14 cellular contexts compared by ENCODE assay signal in the genomic region with DNA sequence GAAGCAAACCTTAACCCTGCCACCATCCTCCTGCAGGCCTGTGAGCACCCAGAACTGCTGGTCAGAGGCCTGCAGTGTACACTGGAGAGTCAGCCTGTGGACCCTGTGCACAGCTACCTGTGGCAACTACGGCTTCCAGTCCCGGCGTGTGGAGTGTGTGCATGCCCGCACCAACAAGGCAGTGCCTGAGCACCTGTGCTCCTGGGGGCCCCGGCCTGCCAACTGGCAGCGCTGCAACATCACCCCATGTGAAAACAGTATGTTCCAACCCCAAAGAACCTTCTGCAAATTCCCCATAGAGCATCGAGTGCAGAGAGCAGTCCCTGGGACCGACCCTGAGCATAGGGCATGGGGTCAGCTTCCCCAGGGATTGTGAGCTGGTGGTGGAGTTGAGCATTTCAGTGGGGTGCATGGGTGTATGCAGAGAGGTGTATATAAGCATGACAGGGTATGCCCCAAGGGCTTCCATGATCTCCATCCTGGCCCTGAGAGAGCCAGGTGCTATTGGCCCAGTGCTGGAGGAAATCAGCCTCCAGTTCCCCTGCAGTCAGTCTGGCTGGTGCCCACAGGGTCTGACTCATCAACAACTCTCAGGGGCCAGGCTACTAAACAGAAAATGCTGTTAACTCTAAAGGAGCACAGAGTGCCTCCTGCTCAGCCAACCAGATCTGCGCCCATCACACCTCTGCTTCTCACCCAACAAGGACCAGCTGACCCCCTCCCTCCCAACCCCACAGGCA.
A peak's percentile ranks its signal among the peaks of the same experiment; 100 is the strongest.
DNase-seq lines count a peak whose midpoint lies in the region; ATAC-seq and TF ChIP-seq lines count a peak whose summit lies in the region.
"Had no signal": no experiment of that assay in that cellular context is flagged by ENCODE, and none has a peak within 500 bp of the region (broad histone marks: within the 10 kb centered on the region; RNA-seq: fewer than 3 reads in every experiment).

No MANE protein-coding gene starts in this region.

- TF ChIP-seq CTCF in AG10803 (conservative IDR thresholded peaks at IDR 0.05; ENCODE audit: low read length) = no peak

- intact Hi-C loops in left ventricle myocardium superior (cut with micrococcal nuclease) = no loop called here

- H3K4me3 ChIP-seq in AG10803 (ENCODE audit: low read length) = no peak overlapping the region
- H3K4me3 ChIP-seq: PC-9 had no signal

- ATAC-seq in left ventricle myocardium superior (no peak), HG03457 (IDR thresholded peaks at IDR 0.05; ENCODE audit: unreplicated experiment) (no peak)
- ATAC-seq: WTC11 had no signal

- DNase-seq in AG10803 (ENCODE audit: low read depth) = peak; percentile 50
- DNase-seq in HCEC 1CT = peak; percentile 48
- peak; percentile 5 for DNase-seq in T1000 (lab: John Stamatoyannopoulos, UW)
- DNase-seq in iris pigment epithelial cell (ENCODE audit: low read depth) = peak; percentile 73
- DNase-seq in left ventricle myocardium superior = no peak
- no peak for DNase-seq in KG1 (lab: John Stamatoyannopoulos, UW)
- no peak for DNase-seq in amygdala (lab: John Stamatoyannopoulos, UW)
- DNase-seq: activated gamma-delta T cell, immature natural killer cell, NCI-H1105, nucleus accumbens, PC-9 had no signal

Comparison
In these comparisons a context has a peak if more than half of its experiments do, and no peak if none do; other contexts are left out.
1. DNase-seq: peak in AG10803 (single experiment), HCEC 1CT (single experiment), T1000 (single experiment) and iris pigment epithelial cell (single experiment); none in left ventricle myocardium superior (single experiment), KG1 (single experiment) and amygdala (0 of 56).